In the genomic region with DNA sequence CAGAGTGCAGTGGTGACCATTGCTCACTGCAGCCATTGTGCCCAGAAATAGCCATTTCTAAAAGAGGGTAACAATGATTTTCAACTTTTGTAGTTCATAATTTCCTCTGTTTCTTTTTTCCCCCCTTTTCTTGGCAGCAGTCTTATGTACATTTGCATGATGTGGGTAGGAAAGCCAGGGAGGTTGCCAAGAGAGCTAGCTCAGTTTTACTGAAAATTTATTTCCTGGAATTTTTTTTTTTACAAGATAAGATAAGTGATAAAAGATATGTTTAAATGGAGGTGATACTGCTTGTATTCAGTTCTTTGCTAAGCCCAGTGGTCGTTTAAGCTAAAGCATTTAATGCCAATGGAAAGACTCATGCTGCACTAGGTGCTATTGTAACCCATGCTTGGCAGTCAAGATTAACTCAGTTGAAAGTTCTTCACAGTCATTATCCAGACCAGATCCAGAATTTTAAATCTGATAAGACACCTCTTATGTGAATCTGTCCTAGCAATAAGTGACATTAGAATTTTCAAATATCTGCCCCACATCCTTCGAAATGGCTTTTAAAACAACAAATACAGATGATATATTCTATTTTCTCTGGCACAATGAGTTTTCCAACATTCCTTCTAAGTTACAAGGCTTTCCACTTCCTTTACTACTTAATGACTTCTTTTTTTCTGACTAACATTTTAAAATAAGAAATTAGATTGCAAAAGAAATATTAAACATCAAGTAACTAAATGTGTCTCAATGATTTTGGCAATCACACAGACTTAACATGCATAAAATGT, we compare ENCODE assay signal across 13 cellular contexts. TPM values are rescaled to one million over a fixed set of nuclear protein-coding genes. Genes with fewer than 3 reads are reported as not detected.
DNase-seq lines count a peak whose midpoint lies in the region; TF ChIP-seq lines count a peak whose summit lies in the region.
"Had no signal": no experiment of that assay in that cellular context is flagged by ENCODE, and none has a peak within 500 bp of the region (broad histone marks: within the 10 kb centered on the region; RNA-seq: fewer than 3 reads in every experiment).

No MANE protein-coding gene starts in this region.

- H2BK15ac ChIP-seq in neuronal stem cell (ENCODE audit: low read length) = no peak overlapping the region

- intact Hi-C loops in ovary (cut with DNase I) = no loop called here

- no peak overlapping the region for H3K14ac ChIP-seq in neuronal stem cell (ENCODE audit: low read length)

- H3K36me3 ChIP-seq in neuronal stem cell (replicated peaks in 1 of 2; ENCODE audit: control insufficient read depth in 2 of 2, insufficient read depth in 2 of 2, low read length in 2 of 2) (no peaks in the 10 kb centered on the region), ovary (no peaks in the 10 kb centered on the region)

- no peak overlapping the region for H2AFZ ChIP-seq in neuronal stem cell (ENCODE audit: low read length)

- H3K9me3 ChIP-seq in neuronal stem cell (replicated peaks in 1 of 2; ENCODE audit: control insufficient read depth in 2 of 2, insufficient read depth in 1 of 2, low read depth in 1 of 2, low read length in 2 of 2) (peaks cover 3 to 8% of the 10 kb centered on the region in 2 donors), ovary (no peaks in the 10 kb centered on the region)

- no peak for TF ChIP-seq POLR2A in ovary (IDR thresholded peaks at IDR 0.05)

- no peak overlapping the region for H3K18ac ChIP-seq in neuronal stem cell (ENCODE audit: low read length)

- no peak for TF ChIP-seq EP300 in ovary (IDR thresholded peaks at IDR 0.05)

- no CpG with 5 or more reads among the region's 2 CpGs for WGBS in neuronal stem cell (ENCODE audit: extremely low coverage in 2 of 2, insufficient read length in 2 of 2, insufficient replicate concordance in 1 of 2), 2 donors
- 8 to 19% (median 16%) methylated on average over 2 of the region's 2 CpGs for WGBS in ovary, 3 donors

- no peak overlapping the region for H2BK120ac ChIP-seq in neuronal stem cell (ENCODE audit: low read depth, low read length)

- H4K91ac ChIP-seq in neuronal stem cell (ENCODE audit: low read depth, low read length, poor library complexity) = no peak overlapping the region

- H3K79me1 ChIP-seq in neuronal stem cell (ENCODE audit: low read depth, low read length) = no peaks in the 10 kb centered on the region

- H2BK12ac ChIP-seq in neuronal stem cell (ENCODE audit: low read length) = no peak overlapping the region

- no peak overlapping the region for H3K4ac ChIP-seq in neuronal stem cell (ENCODE audit: low read length)

- TF ChIP-seq CTCF in VCaP (conservative IDR thresholded peaks at IDR 0.05) (no peak), fibroblast of villous mesenchyme (IDR thresholded peaks at IDR 0.05; ENCODE audit: insufficient read depth, low read depth, low read length) (no peak), ovary (IDR thresholded peaks at IDR 0.05) (no peak)

- no peak overlapping the region for H2BK5ac ChIP-seq in neuronal stem cell (ENCODE audit: low read length)

- H3K27ac ChIP-seq in VCaP (peak overlapping the region; percentile 68), neuronal stem cell (replicated peaks; ENCODE audit: low read length) (no peak overlapping the region), ovary (no peak overlapping the region)

- peak; percentile 51 for DNase-seq in GM04504 (ENCODE audit: low read depth)
- DNase-seq in fibroblast of villous mesenchyme (ENCODE audit: low read depth) = peak; percentile 14
- DNase-seq in stromal cell of bone marrow (ENCODE audit: low read depth) = peak; percentile 69
- DNase-seq in neuronal stem cell (ENCODE audit: low spot score) = no peak
- DNase-seq in NCI-H2227 treated with DMSO at 0.1 percent for 48 hours (lab: John Stamatoyannopoulos, UW) = no peak
- no peak for DNase-seq in SKM-1 treated with dmso at 0.1 percent for 144 hours (lab: John Stamatoyannopoulos, UW; ENCODE audit: unreplicated experiment)
- no peak for DNase-seq in ovary
- DNase-seq: activated CD4-positive, alpha-beta T cell treated with anti-CD3 and anti-CD28 coated beads for 1 hour; activated naive CD4-positive, alpha-beta T cell treated with Interleukin-2 at 50 U/mL for 16 hours; DMS53; islet precursor cell had no signal

- H3K4me3 ChIP-seq in fibroblast of villous mesenchyme (ENCODE audit: low read depth, low read length) (no peak overlapping the region), neuronal stem cell (ENCODE audit: low read length in 2 of 2) (no peak overlapping the region), ovary (no peak overlapping the region)
- H3K4me3 ChIP-seq: K562 had no signal

- H2AK5ac ChIP-seq in neuronal stem cell (ENCODE audit: low read depth, low read length) = no peak overlapping the region

- no peak overlapping the region for H3K23ac ChIP-seq in neuronal stem cell (ENCODE audit: low read depth, low read length, poor library complexity)

- H4K8ac ChIP-seq in neuronal stem cell (ENCODE audit: low read depth, low read length) = no peak overlapping the region

- no peak overlapping the region for H3K9ac ChIP-seq in neuronal stem cell (ENCODE audit: low read depth, low read length, poor library complexity)

- no peak overlapping the region for H3K4me2 ChIP-seq in neuronal stem cell (ENCODE audit: insufficient read depth, low read length, poor library complexity, severe bottlenecking)

- H3K27me3 ChIP-seq in neuronal stem cell (ENCODE audit: control insufficient read depth in 3 of 3, insufficient read depth in 3 of 3, low read depth in 1 of 3, low read length in 3 of 3) (peaks cover 14 to 45% (median 27%) of the 10 kb centered on the region in 3 experiments), ovary (no peaks in the 10 kb centered on the region)

- peaks cover 5% of the 10 kb centered on the region in 2 donors for H3K4me1 ChIP-seq in neuronal stem cell (ENCODE audit: control insufficient read depth in 2 of 2, insufficient read depth in 1 of 2, low read depth in 1 of 2, low read length in 2 of 2)
- peaks cover 4% of the 10 kb centered on the region for H3K4me1 ChIP-seq in ovary (ENCODE audit: insufficient read depth)

RNA-seq across cellular contexts. Expression of a gene that starts 4.4 kb away (rescaled TPM):
- total RNA-seq in fibroblast of villous mesenchyme (26.3 and 28.3 TPM in 2 replicates), ovary (10 to 100 TPM in 1 of 7 donors, 1 to 10 TPM in 6; 1.4 to 13.2 (median 5.2) TPM)
- 0.01 TPM for polyA plus RNA-seq in neuronal stem cell (2013, experiment 1 of 2)
- polyA plus RNA-seq in neuronal stem cell (2013, experiment 2 of 2) = under 0.01 TPM
- 10 to 100 TPM in 1 of 2 donors, 1 to 10 TPM in 1; 2.4 to 10.2 TPM for polyA plus RNA-seq in ovary

Comparison
In these comparisons a context has a peak if more than half of its experiments do, and no peak if none do; other contexts are left out.
1. DNase-seq: peak in GM04504 (single experiment), fibroblast of villous mesenchyme (single experiment) and stromal cell of bone marrow (single experiment); none in neuronal stem cell (single experiment), NCI-H2227 treated with DMSO at 0.1 percent for 48 hours (single experiment), SKM-1 treated with dmso at 0.1 percent for 144 hours (single experiment) and ovary (0 of 5).